23 cellular contexts compared by ENCODE assay signal in the genomic region with DNA sequence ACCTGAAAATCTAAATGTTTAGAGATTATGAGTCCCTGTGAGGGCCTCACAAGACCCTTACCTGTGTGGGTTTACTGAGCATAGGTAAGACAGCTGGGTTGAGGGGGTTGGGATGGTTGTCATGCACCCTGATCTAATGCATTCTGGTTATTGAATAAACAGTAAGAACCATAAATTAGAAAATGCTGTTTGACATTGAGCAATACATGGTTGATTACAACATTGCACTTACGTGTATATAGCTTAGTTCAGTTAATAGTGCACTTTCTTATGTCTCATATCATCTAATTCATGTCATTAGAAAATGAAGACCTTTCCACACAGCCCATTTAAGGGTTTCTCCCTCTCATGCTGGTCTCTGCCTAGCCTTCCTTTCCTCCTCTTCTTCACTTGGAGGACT.
"Had no signal": no experiment of that assay in that cellular context is flagged by ENCODE, and none has a peak within 500 bp of the region (broad histone marks: within the 10 kb centered on the region; RNA-seq: fewer than 3 reads in every experiment).

No MANE protein-coding gene starts in this region.

- H3K27ac Mint-ChIP-seq: activated naive CD4-positive, alpha-beta T cell treated with anti-CD3 and anti-CD28 coated beads, Interleukin-2, amount 10 ng/mL, durations not matched to agents 7 days and 5 days; activated naive CD8-positive, alpha-beta T cell treated with anti-CD3 and anti-CD28 coated beads, Interleukin-2, amount 10 ng/mL, durations not matched to agents 7 days and 5 days; activated T-cell treated with anti-CD3 and anti-CD28 coated beads, Interleukin-2, amount 50 U/mL, for 24 hours; natural killer cell treated with Interleukin-12 subunit alpha and Interleukin-12 subunit beta and Interleukin-15 and Interleukin-18, amount 100 ng/mL, for 72 hours had no signal

- H3K27ac ChIP-seq: brain microvascular endothelial cell, esophagus muscularis mucosa, left lung, lower lobe of right lung, right atrium auricular region, spleen, suprapubic skin, tibial nerve, WERI-Rb-1 had no signal

- H3K36me3 Mint-ChIP-seq: activated naive CD4-positive, alpha-beta T cell treated with anti-CD3 and anti-CD28 coated beads, Interleukin-2, amount 10 ng/mL, durations not matched to agents 7 days and 5 days; activated naive CD8-positive, alpha-beta T cell treated with anti-CD3 and anti-CD28 coated beads, Interleukin-2, amount 10 ng/mL, durations not matched to agents 7 days and 5 days; natural killer cell treated with Interleukin-12 subunit alpha and Interleukin-12 subunit beta and Interleukin-15 and Interleukin-18, amount 100 ng/mL, for 72 hours had no signal

- H3K27me3 Mint-ChIP-seq: activated naive CD4-positive, alpha-beta T cell treated with anti-CD3 and anti-CD28 coated beads, Interleukin-2, amount 10 ng/mL, durations not matched to agents 7 days and 5 days had no signal

- H3K4me1 Mint-ChIP-seq: activated naive CD4-positive, alpha-beta T cell treated with anti-CD3 and anti-CD28 coated beads, Interleukin-2, amount 10 ng/mL, durations not matched to agents 7 days and 5 days; activated naive CD8-positive, alpha-beta T cell treated with anti-CD3 and anti-CD28 coated beads, Interleukin-2, amount 10 ng/mL, durations not matched to agents 7 days and 5 days had no signal

- H3K4me3 Mint-ChIP-seq: activated naive CD4-positive, alpha-beta T cell treated with anti-CD3 and anti-CD28 coated beads, Interleukin-2, amount 10 ng/mL, durations not matched to agents 7 days and 5 days; activated naive CD8-positive, alpha-beta T cell treated with anti-CD3 and anti-CD28 coated beads, Interleukin-2, amount 10 ng/mL, durations not matched to agents 7 days and 5 days; activated T-cell treated with anti-CD3 and anti-CD28 coated beads, Interleukin-2, amount 50 U/mL, for 24 hours; natural killer cell treated with Interleukin-12 subunit alpha and Interleukin-12 subunit beta and Interleukin-15 and Interleukin-18, amount 100 ng/mL, for 72 hours had no signal

- H3K9me3 Mint-ChIP-seq: activated naive CD4-positive, alpha-beta T cell treated with anti-CD3 and anti-CD28 coated beads, Interleukin-2, amount 10 ng/mL, durations not matched to agents 7 days and 5 days; activated naive CD8-positive, alpha-beta T cell treated with anti-CD3 and anti-CD28 coated beads, Interleukin-2, amount 10 ng/mL, durations not matched to agents 7 days and 5 days; activated T-cell treated with anti-CD3 and anti-CD28 coated beads, Interleukin-2, amount 50 U/mL, for 24 hours; natural killer cell treated with Interleukin-12 subunit alpha and Interleukin-12 subunit beta and Interleukin-15 and Interleukin-18, amount 100 ng/mL, for 72 hours had no signal

- H3K4me3 ChIP-seq: esophagus muscularis mucosa, left lung, lower lobe of right lung, right atrium auricular region, spleen, suprapubic skin, tibial nerve had no signal

- DNase-seq: activated CD4-positive, alpha-beta T cell treated with anti-CD3 and anti-CD28 coated beads for 48 hours; activated CD4-positive, alpha-beta T cell treated with anti-CD3 and anti-CD28 coated beads, Interleukin-2, amount 50 U/mL, for 48 hours; activated CD8-positive, alpha-beta memory T cell treated with anti-CD3 and anti-CD28 coated beads, Interleukin-2, amount 50 U/mL, for 4 hours; activated gamma-delta T cell; activated naive CD4-positive, alpha-beta T cell treated with anti-CD3 and anti-CD28 coated beads, Interleukin-2, amount 10 ng/mL, durations not matched to agents 7 days and 5 days; activated naive CD8-positive, alpha-beta T cell treated with anti-CD3 and anti-CD28 coated beads, Interleukin-2, amount 10 ng/mL, durations not matched to agents 7 days and 5 days; activated T-cell treated with anti-CD3 and anti-CD28 coated beads, Interleukin-2, amount 50 U/mL, for 24 hours; amniotic stem cell; brain microvascular endothelial cell; central memory CD4-positive, alpha-beta T cell; left lung; lower lobe of right lung; mesenchymal stem cell; spleen; stimulated activated naive CD4-positive, alpha-beta T cell; T-helper 9 cell; WERI-Rb-1 had no signal

- ATAC-seq: activated CD4-positive, CD25-positive, alpha-beta regulatory T cell treated with anti-CD3 and anti-CD28 coated beads, Interleukin-2, amount 50 U/mL, for 24 hours; left lung; lower lobe of right lung; natural killer cell treated with Interleukin-12 subunit alpha and Interleukin-12 subunit beta and Interleukin-15 and Interleukin-18, amount 100 ng/mL, for 72 hours had no signal
